In the genomic region with DNA sequence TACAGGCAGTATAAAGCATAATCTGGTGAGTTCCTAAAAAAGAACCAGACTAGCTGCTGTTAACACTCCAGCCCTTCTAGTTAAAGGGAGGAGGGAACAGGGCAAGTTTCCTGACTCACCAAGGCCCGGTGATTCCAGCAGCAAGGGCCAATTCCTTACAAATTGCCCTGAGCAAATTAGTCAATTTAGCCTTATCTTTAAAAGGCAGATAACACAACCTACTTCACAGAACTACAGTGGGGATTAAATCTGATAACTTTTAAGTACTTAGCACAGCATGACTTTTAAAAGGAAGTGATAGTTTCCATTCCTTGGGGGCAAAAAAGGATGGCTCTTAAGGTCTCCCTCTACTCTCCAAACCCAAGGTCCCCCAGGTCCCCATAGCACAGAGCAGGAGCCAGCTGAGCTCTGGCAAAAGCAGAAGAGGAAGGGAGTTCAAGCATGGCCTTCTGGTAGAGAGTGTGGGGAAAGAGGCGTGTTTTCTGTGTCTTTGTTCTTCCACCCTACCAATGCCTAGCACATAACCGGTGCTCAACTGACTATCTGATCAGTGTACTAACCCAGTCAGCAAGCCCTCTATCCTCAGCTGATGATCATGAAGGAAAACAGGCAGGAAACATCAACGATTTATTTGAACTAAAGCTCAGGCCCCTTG, we compare ENCODE assay signal across 9 cellular contexts. TPM values are rescaled to one million over a fixed set of nuclear protein-coding genes. Genes with fewer than 3 reads are reported as not detected.
A peak's percentile ranks its signal among the peaks of the same experiment; 100 is the strongest.
DNase-seq lines count a peak whose midpoint lies in the region; ATAC-seq and TF ChIP-seq lines count a peak whose summit lies in the region.
"Had no signal": no experiment of that assay in that cellular context is flagged by ENCODE, and none has a peak within 500 bp of the region (broad histone marks: within the 10 kb centered on the region; RNA-seq: fewer than 3 reads in every experiment).

No MANE protein-coding gene starts in this region.

- DNase-seq in ELF-1 (ENCODE audit: low read depth, low spot score) (peak; percentile 77), HCEC 1CT (peak; percentile 26), RPMI7951 (ENCODE audit: low read depth) (peak; percentile 78), kidney glomerular epithelial cell (lab: John Stamatoyannopoulos, UW) (peak; percentile 7), H7 (no peak), NCI-H510A (lab: John Stamatoyannopoulos, UW) (no peak)
- no peak for DNase-seq in CD8-positive, alpha-beta T cell

- peaks cover 15% of the 10 kb centered on the region for H3K4me1 ChIP-seq in CD8-positive, alpha-beta T cell (ENCODE audit: insufficient read depth, low read length)

- no peak for ATAC-seq in CD8-positive, alpha-beta T cell
- ATAC-seq in GM18873 (IDR thresholded peaks at IDR 0.05; ENCODE audit: low FRiP score, unreplicated experiment) = no peak
- ATAC-seq: HCT116 had no signal

- H3K9me3 ChIP-seq in CD8-positive, alpha-beta T cell (ENCODE audit: low read length) = no peaks in the 10 kb centered on the region

- peaks cover 3% of the 10 kb centered on the region for H3K27me3 Mint-ChIP-seq in CD8-positive, alpha-beta T cell (ENCODE audit: low read depth)

- no peak for TF ChIP-seq CTCF in CD8-positive, alpha-beta T cell (IDR thresholded peaks at IDR 0.05)

- H3K27ac Mint-ChIP-seq in CD8-positive, alpha-beta T cell = no peak overlapping the region

- POLR2A ChIA-PET in CD8-positive, alpha-beta T cell (lab: Charles Lee) = no interaction called here

- no peak overlapping the region for H3K4me3 ChIP-seq in CD8-positive, alpha-beta T cell (ENCODE audit: low read depth, low read length)
- H3K4me3 ChIP-seq in H7 (ENCODE audit: insufficient read depth, low read depth, low read length) = no peak overlapping the region

- H3K4me1 Mint-ChIP-seq in CD8-positive, alpha-beta T cell (ENCODE audit: low read depth) = peaks cover 49% of the 10 kb centered on the region

- intact Hi-C loops in CD8-positive, alpha-beta T cell (cut with DNase I, micrococcal nuclease) = loop anchor here in 1 of 2 experiments (10.0 kb wide), 1 partner anchor 883 kb away; a partner anchor contains a TSS

- no peak overlapping the region for H3K4me3 Mint-ChIP-seq in CD8-positive, alpha-beta T cell

- peaks cover 8% of the 10 kb centered on the region for H3K36me3 Mint-ChIP-seq in CD8-positive, alpha-beta T cell

- CTCF ChIA-PET in CD8-positive, alpha-beta T cell (lab: Charles Lee) = no interaction called here

- H3K27ac ChIP-seq in CD8-positive, alpha-beta T cell (ENCODE audit: low read depth, low read length) = no peak overlapping the region

- H3K27me3 ChIP-seq in CD8-positive, alpha-beta T cell (ENCODE audit: insufficient read depth, low read length) = no peaks in the 10 kb centered on the region
- no peaks in the 10 kb centered on the region for H3K27me3 ChIP-seq in H7 (ENCODE audit: control insufficient read depth, insufficient read depth, low read length)

- H3K36me3 ChIP-seq in CD8-positive, alpha-beta T cell (ENCODE audit: insufficient read depth, low read length) = no peaks in the 10 kb centered on the region
- H3K36me3 ChIP-seq in H7 (replicated peaks; ENCODE audit: control insufficient read depth, insufficient read depth, low read length) = no peaks in the 10 kb centered on the region

- H3K9me3 Mint-ChIP-seq in CD8-positive, alpha-beta T cell = no peaks in the 10 kb centered on the region

RNA-seq across cellular contexts. Expression of a gene that starts 4.0 kb away (rescaled TPM):
- 65.6 and 66.2 TPM in 2 replicates for total RNA-seq in RPMI7951 (2014; rRNA removed; shearing (Covaris generic))
- total RNA-seq in CD8-positive, alpha-beta T cell = 10 to 100 TPM; 18.4 to 24.7 TPM
- 128 and 174 TPM in 2 replicates for total RNA-seq in H7 (2014; rRNA removed; shearing (Covaris generic))

Comparison
In these comparisons a context has a peak if more than half of its experiments do, and no peak if none do; other contexts are left out.
1. DNase-seq: peak in ELF-1 (single experiment), HCEC 1CT (single experiment), RPMI7951 (single experiment) and kidney glomerular epithelial cell (single experiment); none in CD8-positive, alpha-beta T cell (0 of 7), H7 (single experiment) and NCI-H510A (single experiment).